ENCODE assay signal across 25 cellular contexts in the genomic region with DNA sequence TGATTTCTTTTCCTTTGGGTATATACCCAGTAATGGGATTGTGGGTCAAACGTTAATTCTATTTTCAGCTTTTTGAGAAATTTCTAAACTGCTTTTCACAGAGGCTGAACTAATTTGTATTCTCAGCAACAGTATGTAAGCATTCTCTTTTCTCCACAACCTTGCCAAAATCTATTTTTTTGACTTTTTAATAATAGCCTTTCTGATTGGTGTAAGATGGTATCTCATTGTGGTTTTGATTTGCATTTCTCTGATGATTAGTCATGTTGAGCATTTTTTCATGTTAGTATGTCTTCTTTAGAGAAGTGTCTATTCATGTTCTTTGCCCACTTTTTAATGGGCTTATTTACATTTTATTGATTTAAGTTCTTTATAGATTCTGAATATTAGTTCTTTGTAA.
"Had no signal": no experiment of that assay in that cellular context is flagged by ENCODE, and none has a peak within 500 bp of the region (broad histone marks: within the 10 kb centered on the region; RNA-seq: fewer than 3 reads in every experiment).

No MANE protein-coding gene starts in this region.

- H3K4me1 ChIP-seq: testis, transverse colon had no signal

- H3K36me3 ChIP-seq: ovary, transverse colon had no signal

- H3K27ac ChIP-seq: ovary, skin epidermis, testis, transverse colon, VCaP had no signal

- H3K4me3 ChIP-seq: ovary, skin epidermis, testis, transverse colon had no signal

- ATAC-seq: activated T-cell treated with anti-CD3 and anti-CD28 coated beads, Interleukin-2, amount 50 U/mL, for 72 hours; esophagus mucosa; left cardiac atrium; sciatic nerve; stimulated activated naive CD8-positive, alpha-beta T cell treated with anti-CD3 and anti-CD28 coated beads, Interleukin-15, Interleukin-2, amounts not matched to agents 100 U/mL and 50 U/mL, for 24 hours had no signal

- DNase-seq: activated CD4-positive, alpha-beta T cell treated with anti-CD3 and anti-CD28 coated beads for 4 hours; activated CD4-positive, alpha-beta T cell treated with anti-CD3 and anti-CD28 coated beads, Interleukin-2, amount 50 U/mL, for 4 hours; activated naive CD4-positive, alpha-beta T cell treated with anti-CD3 and anti-CD28 coated beads for 36 hours; activated naive CD8-positive, alpha-beta T cell treated with anti-CD3 and anti-CD28 coated beads for 36 hours; activated T-cell treated with anti-CD3 and anti-CD28 coated beads for 4 hours; activated T-cell treated with anti-CD3 and anti-CD28 coated beads, Interleukin-2, amount 50 U/mL, for 72 hours; amniotic stem cell; caudate nucleus; endodermal cell; glutamatergic neuron; left cardiac atrium; mammary epithelial cell; nephron progenitor cell; ovary; retina; stimulated activated CD4-positive, alpha-beta T cell treated with anti-CD3 and anti-CD28 coated beads, Interleukin-12 subunit alpha, Interleukin-12 subunit beta, amount 100 ng/mL, for 4 hours; stimulated activated CD4-positive, alpha-beta T cell treated with anti-CD3 and anti-CD28 coated beads, Interleukin-4, amount 100 ng/mL, for 1 hour; stimulated activated naive CD8-positive, alpha-beta T cell treated with anti-CD3 and anti-CD28 coated beads, Interleukin-15, Interleukin-2, amounts not matched to agents 100 U/mL and 50 U/mL, for 24 hours; T-helper 9 cell; testis; transverse colon had no signal

- H3K9me3 ChIP-seq: ovary, testis, transverse colon had no signal

- H3K27me3 ChIP-seq: ovary, testis, transverse colon had no signal
